10 cellular contexts compared by ENCODE assay signal in the genomic region with DNA sequence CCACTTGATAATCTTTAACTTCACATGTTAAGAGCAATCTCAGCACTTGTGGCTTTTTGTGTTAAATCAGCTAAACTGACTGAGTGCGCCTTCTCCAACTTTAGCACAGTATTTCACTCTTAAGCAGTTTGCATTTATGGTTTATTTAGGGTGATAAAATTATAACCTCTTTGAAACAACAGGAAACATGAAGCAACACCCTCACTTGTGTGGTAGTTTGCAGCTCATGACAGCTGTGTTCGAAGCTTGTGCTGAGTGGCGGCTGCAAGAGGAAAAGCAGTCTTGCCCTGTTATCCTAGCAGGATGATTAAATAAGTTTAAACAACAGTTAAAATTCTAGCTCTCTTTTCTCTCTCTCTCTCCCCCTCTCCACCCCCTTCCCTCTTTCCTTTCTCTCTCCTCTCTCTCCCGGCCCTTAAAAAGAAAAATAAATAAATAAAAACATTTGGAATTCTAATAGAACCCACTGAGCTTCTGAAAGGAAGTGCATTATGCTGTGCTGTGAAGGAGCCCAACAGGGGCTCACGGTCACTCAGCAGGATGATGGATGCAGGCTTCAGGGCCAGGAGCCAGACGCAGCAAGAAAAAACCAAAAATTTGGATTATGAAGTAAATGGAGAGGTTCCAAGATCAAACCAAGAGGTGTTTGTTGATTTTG. TPM values are rescaled to one million over a fixed set of nuclear protein-coding genes. Genes with fewer than 3 reads are reported as not detected.
DNase-seq lines count a peak whose midpoint lies in the region; ATAC-seq and TF ChIP-seq lines count a peak whose summit lies in the region.
"Had no signal": no experiment of that assay in that cellular context is flagged by ENCODE, and none has a peak within 500 bp of the region (broad histone marks: within the 10 kb centered on the region; RNA-seq: fewer than 3 reads in every experiment).

No MANE protein-coding gene starts in this region.

- H3K36me3 ChIP-seq in iPS-20b (ENCODE audit: insufficient read depth, low read depth, low read length) (peaks cover 14% of the 10 kb centered on the region; the same call in 1 of the 2 replicates), thyroid gland (peaks cover 0 to 4% of the 10 kb centered on the region in 2 donors)

- peaks cover 58% of the 10 kb centered on the region for H3K4me1 Mint-ChIP-seq in activated naive CD4-positive, alpha-beta T cell treated with anti-CD3 and anti-CD28 coated beads for 36 hours (ENCODE audit: low read depth)
- H3K4me1 Mint-ChIP-seq in activated B cell treated with CpG ODN at 0.5 μM for 24 hours, result peaks cover 77% of the 10 kb centered on the region

- peak overlapping the region; percentile 39 for H3K9ac ChIP-seq in iPS-20b (ENCODE audit: low read depth, low read length)

- H3K27ac ChIP-seq in iPS-20b (ENCODE audit: low read length), result no peak overlapping the region
- peak overlapping the region; percentile 27 to 90 (median 89) for H3K27ac ChIP-seq in thyroid gland

- TF ChIP-seq CTCF in activated B cell treated with CpG ODN at 0.5 μM for 24 hours (IDR thresholded peaks at IDR 0.05) (no peak), thyroid gland (IDR thresholded peaks at IDR 0.05) (no peak)

- H3K9me3 Mint-ChIP-seq in activated naive CD4-positive, alpha-beta T cell treated with anti-CD3 and anti-CD28 coated beads for 36 hours, result no peaks in the 10 kb centered on the region
- no peaks in the 10 kb centered on the region for H3K9me3 Mint-ChIP-seq in activated B cell treated with CpG ODN at 0.5 μM for 24 hours

- TF ChIP-seq POLR2A in thyroid gland (IDR thresholded peaks at IDR 0.05), result no peak

- ATAC-seq in activated B cell treated with CpG ODN at 0.5 μM for 24 hours (ENCODE audit: low read depth) (no peak), GM21786 (IDR thresholded peaks at IDR 0.05; ENCODE audit: unreplicated experiment) (no peak), HG03432 (IDR thresholded peaks at IDR 0.05; ENCODE audit: unreplicated experiment) (no peak)

- H3K4me3 ChIP-seq in iPS-20b (ENCODE audit: low read length) (peak overlapping the region; percentile 24; the same call in 1 of the 2 replicates), thyroid gland (replicated peaks in 1 of 3) (no peak overlapping the region)

- H3K27me3 ChIP-seq in iPS-20b (ENCODE audit: insufficient read depth, low read length) (no peaks in the 10 kb centered on the region), thyroid gland (no peaks in the 10 kb centered on the region)
- H3K27me3 ChIP-seq: BE2C had no signal

- intact Hi-C loops in activated naive CD4-positive, alpha-beta T cell treated with anti-CD3 and anti-CD28 coated beads for 36 hours (cut with micrococcal nuclease), result loop anchor here (10.0 kb wide), 1 partner anchor 913 kb away; no protein-coding TSS in a partner anchor
- intact Hi-C loops in activated B cell treated with CpG ODN at 0.5 μM for 24 hours (cut with micrococcal nuclease), result no loop called here
- intact Hi-C loops in thyroid gland (cut with DNase I), result no loop called here

- CTCF ChIA-PET in activated naive CD4-positive, alpha-beta T cell treated with anti-CD3 and anti-CD28 coated beads for 36 hours (lab: Charles Lee), result interaction anchor here (0.9 to 1.0 kb wide), 3 partner anchors 14 to 97 kb away, joined by 3 to 4 read pairs (median 4); no protein-coding TSS in a partner anchor
- CTCF ChIA-PET in activated B cell treated with CpG ODN at 0.5 μM for 24 hours (lab: Charles Lee), result interaction anchor here (0.7 to 1.5 kb wide), 3 partner anchors 24 to 141 kb away, joined by 3 read pairs; no protein-coding TSS in a partner anchor

- H3K27me3 Mint-ChIP-seq in activated naive CD4-positive, alpha-beta T cell treated with anti-CD3 and anti-CD28 coated beads for 36 hours (ENCODE audit: low read depth), result no peaks in the 10 kb centered on the region
- H3K27me3 Mint-ChIP-seq in activated B cell treated with CpG ODN at 0.5 μM for 24 hours, result no peaks in the 10 kb centered on the region

- H3K9me3 ChIP-seq in iPS-20b (ENCODE audit: insufficient read depth, low read depth, low read length) (no peaks in the 10 kb centered on the region), thyroid gland (no peaks in the 10 kb centered on the region)
- H3K9me3 ChIP-seq: BE2C had no signal

- peaks cover 8% of the 10 kb centered on the region for H3K4me1 ChIP-seq in iPS-20b (ENCODE audit: insufficient read depth, low read length)
- H3K4me1 ChIP-seq in thyroid gland, result peaks cover 43 to 50% of the 10 kb centered on the region in 2 donors
- H3K4me1 ChIP-seq: BE2C had no signal

- POLR2A ChIA-PET in activated B cell treated with CpG ODN at 0.5 μM for 24 hours (lab: Charles Lee), result interaction anchor here (0.5 to 14.0 kb wide), 5 partner anchors 7 to 165 kb away, joined by 3 to 257 read pairs (median 26); a partner anchor contains a TSS

- H3K36me3 Mint-ChIP-seq in activated naive CD4-positive, alpha-beta T cell treated with anti-CD3 and anti-CD28 coated beads for 36 hours (ENCODE audit: low read depth), result peaks cover 11% of the 10 kb centered on the region
- peaks cover 19% of the 10 kb centered on the region for H3K36me3 Mint-ChIP-seq in activated B cell treated with CpG ODN at 0.5 μM for 24 hours (ENCODE audit: low read depth)

- peak; percentile 25 for DNase-seq in activated naive CD4-positive, alpha-beta T cell treated with anti-CD3 and anti-CD28 coated beads for 36 hours
- DNase-seq in activated naive CD4-positive, alpha-beta T cell (lab: John Stamatoyannopoulos, UW), result no peak
- no peak for DNase-seq in activated B cell treated with CpG ODN at 0.5 μM for 24 hours
- DNase-seq in thyroid gland, result no peak
- no peak for DNase-seq in germinal center (ENCODE audit: low spot score)
- DNase-seq: amygdala, BE2C had no signal

- 67 to 70% methylated on average over 6 of the region's 6 CpGs for WGBS in thyroid gland, 2 donors

- H3K4me3 Mint-ChIP-seq in activated naive CD4-positive, alpha-beta T cell treated with anti-CD3 and anti-CD28 coated beads for 36 hours, result no peak overlapping the region
- H3K4me3 Mint-ChIP-seq in activated B cell treated with CpG ODN at 0.5 μM for 24 hours, result peak overlapping the region; percentile 47

- peak overlapping the region; percentile 51 for H3K27ac Mint-ChIP-seq in activated naive CD4-positive, alpha-beta T cell treated with anti-CD3 and anti-CD28 coated beads for 36 hours
- H3K27ac Mint-ChIP-seq in activated B cell treated with CpG ODN at 0.5 μM for 24 hours, result peak overlapping the region; percentile 96

RNA-seq across cellular contexts. Expression of a gene that starts 25.2 kb away (rescaled TPM):
- 10 to 100 TPM; 73.9 to 78.4 TPM for total RNA-seq in activated naive CD4-positive, alpha-beta T cell treated with anti-CD3 and anti-CD28 coated beads for 36 hours
- 79.5 and 81.7 TPM in 2 replicates for total RNA-seq in activated B cell treated with CpG ODN at 0.5 μM for 24 hours
- 100 to 1,000 TPM; 108 to 325 (median 201) TPM for total RNA-seq in thyroid gland

RNA-seq across cellular contexts. Expression of a gene that starts 49.6 kb away (rescaled TPM):
- total RNA-seq in activated naive CD4-positive, alpha-beta T cell treated with anti-CD3 and anti-CD28 coated beads for 36 hours, result 10 to 100 TPM; 77.3 to 81.8 TPM
- 61.7 and 70.1 TPM in 2 replicates for total RNA-seq in activated B cell treated with CpG ODN at 0.5 μM for 24 hours
- total RNA-seq in thyroid gland, result 100 to 1,000 TPM; 240 to 522 (median 435) TPM

RNA-seq across cellular contexts. Expression of a gene that starts 57.9 kb away (rescaled TPM):
- 10 to 100 TPM; 65.8 to 74.0 TPM for total RNA-seq in activated naive CD4-positive, alpha-beta T cell treated with anti-CD3 and anti-CD28 coated beads for 36 hours
- total RNA-seq in activated B cell treated with CpG ODN at 0.5 μM for 24 hours, result 92.6 and 99.7 TPM in 2 replicates
- total RNA-seq in thyroid gland, result 10 to 100 TPM; 47.3 to 77.3 (median 62.1) TPM
